1 cellular context compared by ENCODE assay signal in the genomic region with DNA sequence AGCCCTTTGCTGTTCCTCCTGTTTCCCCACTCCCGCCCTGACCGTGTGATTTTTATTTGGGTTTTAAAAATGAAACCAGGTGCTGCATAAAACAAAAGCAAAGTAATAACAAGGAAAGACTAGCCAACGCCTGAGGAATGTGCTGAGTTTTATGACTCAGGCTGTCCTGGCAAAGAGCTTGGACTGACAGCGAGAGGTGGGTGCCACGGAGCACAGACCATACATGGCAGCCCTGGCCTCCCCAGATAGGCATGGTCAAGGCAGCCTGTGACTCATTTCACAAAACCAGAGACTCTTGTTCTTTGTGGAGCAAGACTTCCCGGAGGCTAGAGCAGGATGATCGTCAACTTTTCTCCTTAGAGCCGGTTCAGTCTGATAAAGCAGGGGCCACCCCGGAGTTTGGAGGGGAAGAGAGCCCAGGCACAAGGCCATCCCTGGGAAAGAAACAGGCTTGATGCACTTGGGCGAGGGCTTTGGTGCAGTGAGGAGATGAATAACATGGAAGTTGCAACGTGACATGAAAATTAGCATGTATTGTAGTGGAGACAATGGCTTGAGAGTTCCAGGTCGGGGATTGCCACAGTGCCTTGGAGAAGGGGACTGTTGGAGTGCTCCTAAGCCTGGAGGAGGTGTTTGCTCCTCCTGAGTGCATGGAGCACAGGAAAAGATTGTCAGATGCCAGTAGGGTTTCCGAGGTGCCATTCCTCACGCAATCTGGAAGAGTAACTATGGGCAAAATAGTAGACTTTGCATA.
TF ChIP-seq lines count a peak whose summit lies in the region.

No MANE protein-coding gene starts in this region.

TF ChIP-seq in K562, 482 proteins besides CTCF, POLR2A, EP300 and RAD21 (continued from another document):
- no peak for TF ChIP-seq NR2C2 (CRISPR knock-in tag; IDR thresholded peaks at IDR 0.05)
- TF ChIP-seq NR2C2 (tag; IDR thresholded peaks at IDR 0.05), result no peak
- TF ChIP-seq GATAD2A (IDR thresholded peaks at IDR 0.05), result no peak
- TF ChIP-seq, protein P1, sequence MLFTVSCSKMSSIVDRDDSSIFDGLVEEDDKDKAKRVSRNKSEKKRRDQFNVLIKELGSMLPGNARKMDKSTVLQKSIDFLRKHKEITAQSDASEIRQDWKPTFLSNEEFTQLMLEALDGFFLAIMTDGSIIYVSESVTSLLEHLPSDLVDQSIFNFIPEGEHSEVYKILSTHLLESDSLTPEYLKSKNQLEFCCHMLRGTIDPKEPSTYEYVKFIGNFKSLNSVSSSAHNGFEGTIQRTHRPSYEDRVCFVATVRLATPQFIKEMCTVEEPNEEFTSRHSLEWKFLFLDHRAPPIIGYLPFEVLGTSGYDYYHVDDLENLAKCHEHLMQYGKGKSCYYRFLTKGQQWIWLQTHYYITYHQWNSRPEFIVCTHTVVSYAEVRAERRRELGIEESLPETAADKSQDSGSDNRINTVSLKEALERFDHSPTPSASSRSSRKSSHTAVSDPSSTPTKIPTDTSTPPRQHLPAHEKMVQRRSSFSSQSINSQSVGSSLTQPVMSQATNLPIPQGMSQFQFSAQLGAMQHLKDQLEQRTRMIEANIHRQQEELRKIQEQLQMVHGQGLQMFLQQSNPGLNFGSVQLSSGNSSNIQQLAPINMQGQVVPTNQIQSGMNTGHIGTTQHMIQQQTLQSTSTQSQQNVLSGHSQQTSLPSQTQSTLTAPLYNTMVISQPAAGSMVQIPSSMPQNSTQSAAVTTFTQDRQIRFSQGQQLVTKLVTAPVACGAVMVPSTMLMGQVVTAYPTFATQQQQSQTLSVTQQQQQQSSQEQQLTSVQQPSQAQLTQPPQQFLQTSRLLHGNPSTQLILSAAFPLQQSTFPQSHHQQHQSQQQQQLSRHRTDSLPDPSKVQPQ (CRISPR knock-in tag; IDR thresholded peaks at IDR 0.05; ENCODE audit: borderline replicate concordance), result no peak
- TF ChIP-seq ELF4 (CRISPR knock-in tag; IDR thresholded peaks at IDR 0.05), result no peak
- no peak for TF ChIP-seq STAG1 (CRISPR knock-in tag; IDR thresholded peaks at IDR 0.05; ENCODE audit: borderline replicate concordance)
- no peak for TF ChIP-seq ATF1 (CRISPR knock-in tag; IDR thresholded peaks at IDR 0.05)
- no peak for TF ChIP-seq ATF1 (tag; IDR thresholded peaks at IDR 0.05)
- TF ChIP-seq, protein P2, sequence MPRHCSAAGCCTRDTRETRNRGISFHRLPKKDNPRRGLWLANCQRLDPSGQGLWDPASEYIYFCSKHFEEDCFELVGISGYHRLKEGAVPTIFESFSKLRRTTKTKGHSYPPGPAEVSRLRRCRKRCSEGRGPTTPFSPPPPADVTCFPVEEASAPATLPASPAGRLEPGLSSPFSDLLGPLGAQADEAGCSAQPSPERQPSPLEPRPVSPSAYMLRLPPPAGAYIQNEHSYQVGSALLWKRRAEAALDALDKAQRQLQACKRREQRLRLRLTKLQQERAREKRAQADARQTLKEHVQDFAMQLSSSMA (CRISPR knock-in tag; IDR thresholded peaks at IDR 0.05), result no peak
- TF ChIP-seq ZNF232 (CRISPR knock-in tag; IDR thresholded peaks at IDR 0.05), result no peak
- TF ChIP-seq ZNF668 (CRISPR knock-in tag; IDR thresholded peaks at IDR 0.05), result no peak
- no peak for TF ChIP-seq ZNF316 (IDR thresholded peaks at IDR 0.05)
